Comparison of ENCODE assay signal across 25 cellular contexts in genomic region chr16:58419241-58420012, GRCh38. TPM values are rescaled to one million over a fixed set of nuclear protein-coding genes. Genes with fewer than 3 reads are reported as not detected.
DNase-seq lines count a peak whose midpoint lies in the region; ATAC-seq and TF ChIP-seq lines count a peak whose summit lies in the region.
"Had no signal": no experiment of that assay in that cellular context is flagged by ENCODE, and none has a peak within 500 bp of the region (broad histone marks: within the 10 kb centered on the region; RNA-seq: fewer than 3 reads in every experiment).

No MANE protein-coding gene starts in this region.

- no peak for TF ChIP-seq CTCF in endodermal cell (conservative IDR thresholded peaks at IDR 0.05)
- no peak for TF ChIP-seq CTCF in WERI-Rb-1 (IDR thresholded peaks at IDR 0.05; ENCODE audit: low read depth, low read length)

- POLR2A ChIA-PET in naive thymus-derived CD8-positive, alpha-beta T cell (lab: Charles Lee) = no interaction called here

- no peaks in the 10 kb centered on the region for H3K27me3 ChIP-seq in endodermal cell (ENCODE audit: control insufficient read depth, insufficient read depth, low read length, poor library complexity, severe bottlenecking)
- H3K27me3 ChIP-seq in WERI-Rb-1 (ENCODE audit: insufficient read depth, low read depth, severe bottlenecking) = no peaks in the 10 kb centered on the region
- H3K27me3 ChIP-seq: ascending aorta, upper lobe of left lung had no signal

- no peak overlapping the region for H3K4me3 Mint-ChIP-seq in endodermal cell
- no peak overlapping the region for H3K4me3 Mint-ChIP-seq in naive thymus-derived CD8-positive, alpha-beta T cell
- H3K4me3 Mint-ChIP-seq: activated naive CD4-positive, alpha-beta T cell treated with anti-CD3 and anti-CD28 coated beads, Interleukin-2, amount 50 U/mL, for 24 hours; activated T-cell treated with anti-CD3 and anti-CD28 coated beads, Interleukin-2, amount 50 U/mL, for 72 hours; effector memory CD8-positive, alpha-beta T cell; immature natural killer cell; stimulated activated naive CD8-positive, alpha-beta T cell treated with anti-CD3 and anti-CD28 coated beads, Interleukin-15, Interleukin-2, amounts not matched to agents 100 ng/mL and 50 ng/mL, for 24 hours; T-helper 2 cell treated with Interferon-gamma antibody and Interleukin-4, amounts not matched to agents 5 μg/mL and 100 μg/mL, for 36 hours had no signal

- H3K9me3 Mint-ChIP-seq in endodermal cell = no peaks in the 10 kb centered on the region
- no peaks in the 10 kb centered on the region for H3K9me3 Mint-ChIP-seq in naive thymus-derived CD8-positive, alpha-beta T cell
- H3K9me3 Mint-ChIP-seq: activated naive CD4-positive, alpha-beta T cell treated with anti-CD3 and anti-CD28 coated beads, Interleukin-2, amount 50 U/mL, for 24 hours; activated T-cell treated with anti-CD3 and anti-CD28 coated beads, Interleukin-2, amount 50 U/mL, for 72 hours; effector memory CD8-positive, alpha-beta T cell; immature natural killer cell; stimulated activated naive CD8-positive, alpha-beta T cell treated with anti-CD3 and anti-CD28 coated beads, Interleukin-15, Interleukin-2, amounts not matched to agents 100 ng/mL and 50 ng/mL, for 24 hours; T-helper 2 cell treated with Interferon-gamma antibody and Interleukin-4, amounts not matched to agents 5 μg/mL and 100 μg/mL, for 36 hours had no signal

- H3K36me3 Mint-ChIP-seq in endodermal cell (ENCODE audit: low read depth) = no peaks in the 10 kb centered on the region
- no peaks in the 10 kb centered on the region for H3K36me3 Mint-ChIP-seq in naive thymus-derived CD8-positive, alpha-beta T cell
- H3K36me3 Mint-ChIP-seq: activated naive CD4-positive, alpha-beta T cell treated with anti-CD3 and anti-CD28 coated beads, Interleukin-2, amount 50 U/mL, for 24 hours; immature natural killer cell had no signal

- peak; percentile 92 for DNase-seq in NAMALWA (ENCODE audit: low spot score)
- peak; percentile 71 for DNase-seq in endodermal cell
- peak; percentile 50 for DNase-seq in putamen (ENCODE audit: low spot score)
- no peak for DNase-seq in cerebellar cortex (ENCODE audit: low spot score)
- no peak for DNase-seq in WERI-Rb-1
- DNase-seq in naive thymus-derived CD8-positive, alpha-beta T cell = no peak
- DNase-seq in NOMO-1 (lab: John Stamatoyannopoulos, UW; ENCODE audit: unreplicated experiment in 2 of 2) = no peak
- DNase-seq: activated CD4-positive, CD25-positive, alpha-beta regulatory T cell; activated CD8-positive, alpha-beta memory T cell treated with anti-CD3 and anti-CD28 coated beads for 24 hours; activated T-cell treated with anti-CD3 and anti-CD28 coated beads, Interleukin-2, amount 50 U/mL, for 72 hours; AML-193; effector memory CD8-positive, alpha-beta T cell; immature natural killer cell; NCI-H1092; NCI-H2081; NCI-H526; stimulated activated CD4-positive, alpha-beta T cell treated with anti-CD3 and anti-CD28 coated beads, Interleukin-2, amount 100 ng/mL, for 24 hours; upper lobe of left lung had no signal

- H3K4me3 ChIP-seq in endodermal cell (ENCODE audit: low read length) (no peak overlapping the region), WERI-Rb-1 (ENCODE audit: low read depth, low read length) (no peak overlapping the region)
- H3K4me3 ChIP-seq: ascending aorta, SJSA1, upper lobe of left lung had no signal

- H3K27ac Mint-ChIP-seq in endodermal cell = no peak overlapping the region
- no peak overlapping the region for H3K27ac Mint-ChIP-seq in naive thymus-derived CD8-positive, alpha-beta T cell
- H3K27ac Mint-ChIP-seq: activated naive CD4-positive, alpha-beta T cell treated with anti-CD3 and anti-CD28 coated beads, Interleukin-2, amount 50 U/mL, for 24 hours; activated T-cell treated with anti-CD3 and anti-CD28 coated beads, Interleukin-2, amount 50 U/mL, for 72 hours; effector memory CD8-positive, alpha-beta T cell; stimulated activated naive CD8-positive, alpha-beta T cell treated with anti-CD3 and anti-CD28 coated beads, Interleukin-15, Interleukin-2, amounts not matched to agents 100 ng/mL and 50 ng/mL, for 24 hours; T-helper 2 cell treated with Interferon-gamma antibody and Interleukin-4, amounts not matched to agents 5 μg/mL and 100 μg/mL, for 36 hours had no signal

- no peaks in the 10 kb centered on the region for H3K27me3 Mint-ChIP-seq in endodermal cell (ENCODE audit: insufficient read depth)
- H3K27me3 Mint-ChIP-seq in naive thymus-derived CD8-positive, alpha-beta T cell = peaks cover 3 to 20% (median 12%) of the 10 kb centered on the region in 5 donors
- H3K27me3 Mint-ChIP-seq: activated naive CD4-positive, alpha-beta T cell treated with anti-CD3 and anti-CD28 coated beads, Interleukin-2, amount 50 U/mL, for 24 hours had no signal

- ATAC-seq in GM18511 (IDR thresholded peaks at IDR 0.05; ENCODE audit: unreplicated experiment) = peak; percentile 52
- no peak for ATAC-seq in naive thymus-derived CD8-positive, alpha-beta T cell
- ATAC-seq: activated T-cell treated with anti-CD3 and anti-CD28 coated beads, Interleukin-2, amount 50 U/mL, for 72 hours; effector memory CD8-positive, alpha-beta T cell had no signal

- H3K4me1 Mint-ChIP-seq in endodermal cell = peaks cover 30% of the 10 kb centered on the region
- peaks cover 0 to 8% (median 0%) of the 10 kb centered on the region in 4 donors for H3K4me1 Mint-ChIP-seq in naive thymus-derived CD8-positive, alpha-beta T cell
- H3K4me1 Mint-ChIP-seq: activated naive CD4-positive, alpha-beta T cell treated with anti-CD3 and anti-CD28 coated beads, Interleukin-2, amount 50 U/mL, for 24 hours had no signal

- H3K4me1 ChIP-seq in endodermal cell (ENCODE audit: control insufficient read depth, insufficient read depth, low read length) = peaks cover 4% of the 10 kb centered on the region
- H3K4me1 ChIP-seq: ascending aorta had no signal

- 56 to 57% methylated on average over 15 to 16 of the region's 16 CpGs for WGBS in endodermal cell (ENCODE audit: insufficient coverage in 1 of 2, insufficient read length in 1 of 2), 2 experiments

- H3K36me3 ChIP-seq in endodermal cell (ENCODE audit: control insufficient read depth, insufficient read depth, low read length) (no peaks in the 10 kb centered on the region), WERI-Rb-1 (no peaks in the 10 kb centered on the region)
- H3K36me3 ChIP-seq: ascending aorta, SJSA1, upper lobe of left lung had no signal

- H3K9me3 ChIP-seq in endodermal cell (ENCODE audit: control insufficient read depth, low read length) (no peaks in the 10 kb centered on the region), WERI-Rb-1 (ENCODE audit: severe bottlenecking) (no peaks in the 10 kb centered on the region)
- H3K9me3 ChIP-seq: ascending aorta, SJSA1, upper lobe of left lung had no signal

- H3K27ac ChIP-seq in endodermal cell (ENCODE audit: low read depth, low read length) (no peak overlapping the region), WERI-Rb-1 (no peak overlapping the region)
- H3K27ac ChIP-seq: ascending aorta, KMS-11, SJSA1, upper lobe of left lung had no signal

- H3K9ac ChIP-seq in endodermal cell (ENCODE audit: extremely low read depth, low read length, poor library complexity, severe bottlenecking) = no peak overlapping the region
- H3K9ac ChIP-seq: KMS-11 had no signal

RNA-seq across cellular contexts. Expression of gene GINS3, which starts 27.2 kb away (rescaled TPM):
- total RNA-seq in endodermal cell = 10 to 100 TPM; 10.5 to 14.7 TPM
- polyA plus RNA-seq in endodermal cell (2013, experiment 1 of 2) = 14.4 TPM
- polyA plus RNA-seq in endodermal cell (2013, experiment 2 of 2) = 15.2 TPM
- total RNA-seq in naive thymus-derived CD8-positive, alpha-beta T cell = 1 to 10 TPM; 1.5 to 1.9 TPM
- 1 to 10 TPM; 1.0 to 2.7 (median 2.3) TPM for polyA plus RNA-seq in naive thymus-derived CD8-positive, alpha-beta T cell

Comparison
In these comparisons a context has a peak if more than half of its experiments do, and no peak if none do; other contexts are left out.
1. DNase-seq: peak in NAMALWA (single experiment), endodermal cell (single experiment) and putamen (single experiment); none in cerebellar cortex (single experiment), WERI-Rb-1 (single experiment), naive thymus-derived CD8-positive, alpha-beta T cell (0 of 10) and NOMO-1 (0 of 2).